15 cellular contexts compared by ENCODE assay signal in the genomic region with DNA sequence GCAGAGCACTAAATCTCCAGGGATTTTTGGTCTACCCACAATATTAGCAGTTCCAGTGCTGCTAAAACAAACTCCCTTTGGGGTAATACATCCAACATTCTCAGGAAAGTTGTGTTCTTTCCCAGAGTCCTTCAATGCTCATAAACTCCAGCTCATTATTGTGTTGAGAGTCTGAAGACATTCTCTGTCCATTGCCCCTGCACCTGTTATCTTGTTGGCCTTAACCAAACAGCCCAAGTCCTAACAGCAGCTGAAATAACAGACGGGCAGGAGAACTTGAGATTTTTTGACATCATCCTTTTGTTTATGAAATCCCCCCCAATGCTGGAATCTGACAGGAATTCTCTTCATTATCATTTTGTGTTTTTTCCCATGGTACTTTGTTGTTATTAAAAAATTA.
"Had no signal": no experiment of that assay in that cellular context is flagged by ENCODE, and none has a peak within 500 bp of the region (broad histone marks: within the 10 kb centered on the region; RNA-seq: fewer than 3 reads in every experiment).

No MANE protein-coding gene starts in this region.

- DNase-seq: colonic mucosa; dermis blood vessel endothelial cell; erythroblast; heart left ventricle; hippocampal formation; kidney glomerular epithelial cell; mammary epithelial cell; natural killer cell; pancreas; right cardiac atrium; stimulated activated CD4-positive, alpha-beta T cell treated with anti-CD3 and anti-CD28 coated beads, Interleukin-2, amount 100 ng/mL, for 48 hours; stimulated activated naive CD4-positive, alpha-beta T cell treated with Interleukin-2 at 50 U/mL for 16 hours; trophoblast cell had no signal

- ATAC-seq: heart left ventricle, left lobe of liver, natural killer cell, pancreas, right cardiac atrium had no signal

- H3K4me1 ChIP-seq: colonic mucosa, heart left ventricle, pancreas had no signal

- H3K27me3 ChIP-seq: colonic mucosa, heart left ventricle, pancreas had no signal

- H3K4me2 ChIP-seq: smooth muscle cell had no signal

- H3K4me3 ChIP-seq: colonic mucosa, heart left ventricle, pancreas, smooth muscle cell had no signal

- H3K36me3 ChIP-seq: colonic mucosa, heart left ventricle, pancreas had no signal

- H3K27ac ChIP-seq: colonic mucosa, heart left ventricle, pancreas had no signal

- H3K9me3 ChIP-seq: colonic mucosa, heart left ventricle, pancreas had no signal
